In the genomic region with DNA sequence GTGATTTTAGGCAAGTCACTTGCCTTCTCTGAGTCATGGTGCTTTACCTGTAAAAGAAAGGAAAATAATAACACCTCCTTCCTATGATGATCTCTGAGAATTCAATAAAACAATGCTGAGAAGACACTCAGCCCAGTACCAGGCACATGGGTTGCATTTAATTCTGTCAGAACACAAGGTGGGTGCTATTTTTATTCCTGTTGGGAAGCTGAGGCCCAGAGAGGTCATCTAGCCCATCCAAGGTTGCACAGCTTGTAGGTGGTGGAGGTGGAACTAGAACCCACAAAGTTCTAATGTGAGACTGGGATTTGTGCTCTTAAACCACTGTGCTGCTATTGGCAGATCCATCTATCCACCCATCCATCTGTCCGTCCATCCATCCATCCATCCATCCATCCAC, we compare ENCODE assay signal across 26 cellular contexts. TPM values are rescaled to one million over a fixed set of nuclear protein-coding genes. Genes with fewer than 3 reads are reported as not detected.
DNase-seq lines count a peak whose midpoint lies in the region; ATAC-seq, FAIRE-seq and TF ChIP-seq lines count a peak whose summit lies in the region.
"Had no signal": no experiment of that assay in that cellular context is flagged by ENCODE, and none has a peak within 500 bp of the region (broad histone marks: within the 10 kb centered on the region; RNA-seq: fewer than 3 reads in every experiment).

No MANE protein-coding gene starts in this region.

- TF ChIP-seq EP300 in HepG2 (IDR thresholded peaks at IDR 0.05; ENCODE audit: low read depth in 2 of 2, low read length in 2 of 2) (no peak), HepG2 (CRISPR knock-in tag; IDR thresholded peaks at IDR 0.05; ENCODE audit: borderline replicate concordance) (no peak)

- H3K4me3 ChIP-seq in HepG2 (replicated peaks in 1 of 3; ENCODE audit: insufficient read depth in 1 of 3, low read depth in 2 of 3, low read length in 3 of 3) = no peak overlapping the region
- H3K4me3 ChIP-seq in right lobe of liver = no peak overlapping the region
- no peak overlapping the region for H3K4me3 ChIP-seq in HEK293 (ENCODE audit: low read depth, low read length)
- H3K4me3 ChIP-seq in kidney (ENCODE audit: low read length in 2 of 2) = no peak overlapping the region
- H3K4me3 ChIP-seq: GM23248 had no signal

- H3K27me3 ChIP-seq in HepG2 (ENCODE audit: control insufficient read depth in 1 of 2, insufficient read depth in 2 of 2, low read length in 2 of 2) (no peaks in the 10 kb centered on the region; a peak in 1 of 5 replicates), right lobe of liver (no peaks in the 10 kb centered on the region)
- H3K27me3 ChIP-seq: BE2C had no signal

- CTCF ChIA-PET in activated CD4-positive, alpha-beta T cell treated with anti-CD3 and anti-CD28 coated beads for 36 hours (lab: Charles Lee) = interaction anchor here (0.9 to 4.5 kb wide), 19 partner anchors 11 to 294 kb away, joined by 3 to 145 read pairs (median 4); no protein-coding TSS in a partner anchor
- CTCF ChIA-PET in HepG2 (lab: Yijun Ruan, JAX; ENCODE audit: low intra/inter-chr PET ratio, low total read pairs) (interaction anchor here (2.2 to 6.4 kb wide), 4 partner anchors 23 to 282 kb away, joined by 15 to 282 read pairs (median 104); no protein-coding TSS in a partner anchor), HEK293 (lab: Yijun Ruan, JAX) (interaction anchor here (0.7 to 10.1 kb wide), 6 partner anchors 18 to 463 kb away, joined by 3 to 297 read pairs (median 8); no protein-coding TSS in a partner anchor)

- H3K4me1 Mint-ChIP-seq in activated CD4-positive, alpha-beta T cell treated with anti-CD3 and anti-CD28 coated beads for 36 hours = peaks cover 15% of the 10 kb centered on the region
- H3K4me1 Mint-ChIP-seq in activated CD4-positive, alpha-beta T cell treated with anti-CD3 and anti-CD28 coated beads, Interleukin-2, amount 10 ng/mL, durations not matched to agents 24 days and 14 days = peaks cover 36% of the 10 kb centered on the region

- POLR2A ChIA-PET in activated CD4-positive, alpha-beta T cell treated with anti-CD3 and anti-CD28 coated beads for 36 hours (lab: Charles Lee) = no interaction called here
- POLR2A ChIA-PET in HepG2 (lab: Yijun Ruan, JAX) (interaction anchor here (0.7 kb wide), 1 partner anchor 161 kb away, joined by 4 read pairs; no protein-coding TSS in a partner anchor), HEK293 (lab: Yijun Ruan, JAX) (no interaction called here)

- no peaks in the 10 kb centered on the region for H3K9me3 ChIP-seq in HepG2 (ENCODE audit: low read length)
- no peaks in the 10 kb centered on the region for H3K9me3 ChIP-seq in right lobe of liver
- no peaks in the 10 kb centered on the region for H3K9me3 ChIP-seq in HEK293 (ENCODE audit: control insufficient read depth, insufficient read depth, low read depth, low read length)
- no peaks in the 10 kb centered on the region for H3K9me3 ChIP-seq in kidney (ENCODE audit: control insufficient read depth in 1 of 2, low read length in 2 of 2)
- H3K9me3 ChIP-seq: BE2C had no signal

- WGBS in HepG2 (ENCODE audit: low lambda C conversion rate) = 94% methylated on average over 1 of the region's 1 CpG
- WGBS in right lobe of liver (ENCODE audit: insufficient coverage, low coverage, low lambda C conversion rate, missing lambda C conversion rate) = 89% methylated on average over 1 of the region's 1 CpG

- peak; percentile 16 for ATAC-seq in activated CD4-positive, alpha-beta T cell treated with anti-CD3 and anti-CD28 coated beads for 36 hours
- ATAC-seq in HepG2 (no peak), right lobe of liver (no peak), GM19452 (IDR thresholded peaks at IDR 0.05; ENCODE audit: unreplicated experiment) (no peak)

- TF ChIP-seq CTCF in HepG2 (CRISPR knock-in tag; IDR thresholded peaks at IDR 0.05) (no peak), right lobe of liver (IDR thresholded peaks at IDR 0.05) (no peak), HEK293 (tag by site-specific recombination; IDR thresholded peaks at IDR 0.05) (no peak), kidney (IDR thresholded peaks at IDR 0.05; ENCODE audit: borderline replicate concordance, extremely low read depth, insufficient read depth) (no peak)

- peaks cover 16% of the 10 kb centered on the region for H3K27me3 Mint-ChIP-seq in activated CD4-positive, alpha-beta T cell treated with anti-CD3 and anti-CD28 coated beads for 36 hours
- H3K27me3 Mint-ChIP-seq in activated CD4-positive, alpha-beta T cell treated with anti-CD3 and anti-CD28 coated beads, Interleukin-2, amount 10 ng/mL, durations not matched to agents 24 days and 14 days = no peaks in the 10 kb centered on the region

- H3K4me1 ChIP-seq in HepG2 (ENCODE audit: insufficient read depth, low read length) (peaks cover 61% of the 10 kb centered on the region), right lobe of liver (peaks cover 0 to 26% (median 8%) of the 10 kb centered on the region in 4 donors), HEK293 (ENCODE audit: control insufficient read depth, insufficient read depth, low read length) (no peaks in the 10 kb centered on the region), kidney (ENCODE audit: control insufficient read depth in 1 of 2, insufficient read depth in 1 of 2, low read depth in 1 of 2, low read length in 2 of 2) (peaks cover 0 to 7% of the 10 kb centered on the region in 2 donors)
- H3K4me1 ChIP-seq: BE2C had no signal

- TF ChIP-seq RAD21 in HepG2 (CRISPR knock-in tag; IDR thresholded peaks at IDR 0.05) = no peak

- DNase-seq in activated CD4-positive, alpha-beta T cell treated with anti-CD3 and anti-CD28 coated beads for 36 hours = no peak
- no peak for DNase-seq in activated CD4-positive, alpha-beta T cell treated with anti-CD3 and anti-CD28 coated beads, Interleukin-2, amount 10 ng/mL, durations not matched to agents 24 days and 14 days
- DNase-seq in HepG2 (ENCODE audit: low spot score) (no peak), right lobe of liver (no peak), kidney (peak; percentile 1), caudate nucleus (lab: John Stamatoyannopoulos, UW) (no peak)
- DNase-seq: ACHN; AML-193; BE2C; C1 segment of cervical spinal cord; Calu3; CD4-positive, alpha-beta memory T cell; COR-L47; DMS53; DMS79 treated with DMSO at 0.1 percent for 48 hours; GF-D8; GM23248; H7; HCEC 1CT had no signal

- intact Hi-C loops in activated CD4-positive, alpha-beta T cell treated with anti-CD3 and anti-CD28 coated beads for 36 hours (cut with DNase I, micrococcal nuclease) = loop anchor here in 1 of 2 experiments (5.0 kb wide), 1 partner anchor 125 kb away; a partner anchor contains a TSS
- intact Hi-C loops in activated CD4-positive, alpha-beta T cell treated with anti-CD3 and anti-CD28 coated beads, Interleukin-2, amount 10 ng/mL, durations not matched to agents 24 days and 14 days (cut with micrococcal nuclease) = no loop called here
- intact Hi-C loops in HepG2 (cut with micrococcal nuclease; ENCODE audit: unreplicated experiment) (loop anchor here (10.0 kb wide), 1 partner anchor 273 kb away; no protein-coding TSS in a partner anchor), right lobe of liver (cut with DNase I) (loop anchor here (5.0 to 10.0 kb wide), 3 partner anchors 65 to 283 kb away; no protein-coding TSS in a partner anchor), kidney (cut with DNase I) (loop anchor here (5.0 kb wide), 1 partner anchor 65 kb away; no protein-coding TSS in a partner anchor)

- H3K9me3 Mint-ChIP-seq in activated CD4-positive, alpha-beta T cell treated with anti-CD3 and anti-CD28 coated beads for 36 hours (ENCODE audit: low read depth) = no peaks in the 10 kb centered on the region
- H3K9me3 Mint-ChIP-seq in activated CD4-positive, alpha-beta T cell treated with anti-CD3 and anti-CD28 coated beads, Interleukin-2, amount 10 ng/mL, durations not matched to agents 24 days and 14 days = no peaks in the 10 kb centered on the region
- H3K9me3 Mint-ChIP-seq: CD4-positive, alpha-beta memory T cell had no signal

- no peak overlapping the region for H3K27ac Mint-ChIP-seq in activated CD4-positive, alpha-beta T cell treated with anti-CD3 and anti-CD28 coated beads for 36 hours
- no peak overlapping the region for H3K27ac Mint-ChIP-seq in activated CD4-positive, alpha-beta T cell treated with anti-CD3 and anti-CD28 coated beads, Interleukin-2, amount 10 ng/mL, durations not matched to agents 24 days and 14 days

- H3K4me2 ChIP-seq in HepG2 (ENCODE audit: low read depth, low read length) = no peak overlapping the region

- H2AFZ ChIP-seq in HepG2 (ENCODE audit: low read length) = no peak overlapping the region
- H2AFZ ChIP-seq: GM23248 had no signal

- in situ Hi-C loops in HepG2 (cut with HindIII; ENCODE audit: extremely low pct_ligation_motif_present, low pct_unique_long_range_greater_than_20kb) = loop anchor here (5.0 kb wide), 4 partner anchors 65 to 280 kb away; no protein-coding TSS in a partner anchor

- H3K4me3 Mint-ChIP-seq in activated CD4-positive, alpha-beta T cell treated with anti-CD3 and anti-CD28 coated beads for 36 hours = no peak overlapping the region
- H3K4me3 Mint-ChIP-seq in activated CD4-positive, alpha-beta T cell treated with anti-CD3 and anti-CD28 coated beads, Interleukin-2, amount 10 ng/mL, durations not matched to agents 24 days and 14 days = no peak overlapping the region
- H3K4me3 Mint-ChIP-seq: CD4-positive, alpha-beta memory T cell had no signal

- H3K9ac ChIP-seq in HepG2 (ENCODE audit: insufficient read depth, low read depth, low read length) = no peak overlapping the region
- H3K9ac ChIP-seq in kidney (ENCODE audit: low read length in 2 of 2) = no peak overlapping the region
- H3K9ac ChIP-seq: GM23248 had no signal

- no TSS peak for BruUV-seq in HepG2 (replicated peaks; lab: Mats Ljungman, UMichigan)

- H3K36me3 Mint-ChIP-seq in activated CD4-positive, alpha-beta T cell treated with anti-CD3 and anti-CD28 coated beads for 36 hours (ENCODE audit: low read depth) = peaks cover 3% of the 10 kb centered on the region
- H3K36me3 Mint-ChIP-seq in activated CD4-positive, alpha-beta T cell treated with anti-CD3 and anti-CD28 coated beads, Interleukin-2, amount 10 ng/mL, durations not matched to agents 24 days and 14 days (ENCODE audit: low read depth) = peaks cover 23% of the 10 kb centered on the region
- H3K36me3 Mint-ChIP-seq: CD4-positive, alpha-beta memory T cell had no signal

- no peaks in the 10 kb centered on the region for H3K36me3 ChIP-seq in HepG2 (replicated peaks in 1 of 2; ENCODE audit: control insufficient read depth in 1 of 2, insufficient read depth in 2 of 2, low read length in 2 of 2)
- no peaks in the 10 kb centered on the region for H3K36me3 ChIP-seq in right lobe of liver
- no peaks in the 10 kb centered on the region for H3K36me3 ChIP-seq in HEK293 (ENCODE audit: control insufficient read depth in 2 of 2, insufficient read depth in 1 of 2, low read length in 2 of 2)
- H3K36me3 ChIP-seq in kidney (ENCODE audit: control insufficient read depth in 1 of 2, insufficient read depth in 2 of 2, low read length in 2 of 2) = no peaks in the 10 kb centered on the region
- H3K36me3 ChIP-seq: BE2C had no signal

- TF ChIP-seq POLR2A in HepG2 (IDR thresholded peaks at IDR 0.05; ENCODE audit: insufficient read depth in 1 of 2, low read depth in 2 of 2, low read length in 2 of 2) = no peak
- TF ChIP-seq POLR2A in right lobe of liver (IDR thresholded peaks at IDR 0.05) = no peak

- H3K79me2 ChIP-seq in HepG2 (ENCODE audit: insufficient read depth, low read length) = no peaks in the 10 kb centered on the region

- H3K27ac ChIP-seq in HepG2 (ENCODE audit: extremely low read length, insufficient read depth, low read length) = no peak overlapping the region
- no peak overlapping the region for H3K27ac ChIP-seq in right lobe of liver
- H3K27ac ChIP-seq in HEK293 (ENCODE audit: extremely low read depth, low read depth, low read length) = no peak overlapping the region
- no peak overlapping the region for H3K27ac ChIP-seq in kidney (ENCODE audit: low read depth in 2 of 2, low read length in 2 of 2)
- no peak overlapping the region for H3K27ac ChIP-seq in caudate nucleus (ENCODE audit: low read depth, low read length)
- H3K27ac ChIP-seq: 22Rv1, GM23248 had no signal

- no peaks in the 10 kb centered on the region for H4K20me1 ChIP-seq in HepG2 (ENCODE audit: insufficient read depth, low read length)

- FAIRE-seq in HepG2 (lab: Jason Lieb, UNC) = no peak
- no peak for FAIRE-seq in kidney (lab: Jason Lieb, UNC)
- FAIRE-seq: A204.1, GM12891, GM18507, H1 had no signal

RNA-seq across cellular contexts. Expression of a gene that starts 39.6 kb away (rescaled TPM):
- total RNA-seq in activated CD4-positive, alpha-beta T cell treated with anti-CD3 and anti-CD28 coated beads for 36 hours = under 1 TPM; 0.21 to 0.43 TPM
- 51.7 and 57.6 TPM in 2 replicates for total RNA-seq in activated CD4-positive, alpha-beta T cell treated with anti-CD3 and anti-CD28 coated beads, Interleukin-2, amount 10 ng/mL, durations not matched to agents 24 days and 14 days
- total RNA-seq in HepG2 (2016; rRNA removed; fragmentation: Illumina TruSeq; extraction: Trizol) (not detected in 2 replicates), right lobe of liver (10 to 100 TPM in 5 of 6 experiments, 1 to 10 TPM in 1; 9.0 to 30.5 (median 13.7) TPM), kidney (24.1 TPM)
- not detected in 2 replicates for total RNA-seq in HepG2 (2016; cell fraction: cytosol; rRNA removed; fragmentation: Illumina TruSeq; extraction: Trizol; ENCODE audit: low read depth)
- total RNA-seq in HepG2 (2016; cell fraction: insoluble cytoplasmic fraction; rRNA removed; fragmentation: Illumina TruSeq; extraction: Trizol) = not detected in 2 replicates
- total RNA-seq in HepG2 (2016; cell fraction: membrane; rRNA removed; fragmentation: Illumina TruSeq; extraction: Trizol) = not detected in 2 replicates
- total RNA-seq in HepG2 (2016; cell fraction: nucleus; rRNA removed; fragmentation: Illumina TruSeq; extraction: Trizol) = not detected in 2 replicates
- polyA plus RNA-seq in HepG2 (2011; rRNA removed) (not detected in 2 replicates), kidney (ENCODE audit: insufficient read depth, low read depth, low replicate concordance) (3.1 TPM)
- polyA plus RNA-seq in HepG2 (2011; cell fraction: cytosol; rRNA removed) = not detected in 2 replicates
- not detected in 2 replicates for polyA plus RNA-seq in HepG2 (2011; cell fraction: nucleus; rRNA removed)
- not detected in 2 replicates for polyA plus RNA-seq in HepG2 (2012)
- not detected in 2 replicates for polyA plus RNA-seq in HepG2 (2016; cell fraction: cytosol; fragmentation: Illumina TruSeq; extraction: Trizol; ENCODE audit: low read depth)
- not detected in 2 replicates for polyA plus RNA-seq in HepG2 (2016; cell fraction: insoluble cytoplasmic fraction; fragmentation: Illumina TruSeq; extraction: Trizol; ENCODE audit: low read depth)
- not detected in 2 replicates for polyA plus RNA-seq in HepG2 (2016; cell fraction: membrane; fragmentation: Illumina TruSeq; extraction: Trizol; ENCODE audit: low read depth)
- polyA plus RNA-seq in HepG2 (2016; cell fraction: nucleus; fragmentation: Illumina TruSeq; extraction: Trizol; ENCODE audit: insufficient read depth, low read depth) = not detected in 2 replicates
- not detected in 2 replicates for polyA minus RNA-seq in HepG2 (2011; rRNA and poly(A)+ RNA removed; ENCODE audit: low replicate concordance)
- polyA minus RNA-seq in HepG2 (2011; cell fraction: cytosol; rRNA and poly(A)+ RNA removed) = not detected in 2 replicates
- not detected in 2 replicates for polyA minus RNA-seq in HepG2 (2011; cell fraction: nucleus; rRNA and poly(A)+ RNA removed)
- total RNA-seq: CD4-positive, alpha-beta memory T cell had no signal
- polyA plus RNA-seq: CD4-positive, alpha-beta memory T cell had no signal

Comparison
In these comparisons a context has a peak if more than half of its experiments do, and no peak if none do; other contexts are left out.
1. RNA of a gene that starts 39.6 kb away (total RNA-seq): 51.7 to 57.6 TPM in activated CD4-positive, alpha-beta T cell treated with anti-CD3 and anti-CD28 coated beads, Interleukin-2, amount 10 ng/mL, durations not matched to agents 24 days and 14 days, 24.1 TPM in kidney (single experiment) and 9.0 to 30.5 TPM in right lobe of liver; 0.21 to 0.43 TPM in activated CD4-positive, alpha-beta T cell treated with anti-CD3 and anti-CD28 coated beads for 36 hours and not detected in HepG2; every median in the first group is over 4 times any median in the second.